ENCODE assay signal across 8 cellular contexts in genomic region chr22:37197451-37198289, GRCh38. TPM values are rescaled to one million over a fixed set of nuclear protein-coding genes. Genes with fewer than 3 reads are reported as not detected.
DNase-seq lines count a peak whose midpoint lies in the region; ATAC-seq, FAIRE-seq and TF ChIP-seq lines count a peak whose summit lies in the region.

No MANE protein-coding gene starts in this region.

- peaks cover 5% of the 10 kb centered on the region for H3K79me2 ChIP-seq in GM12878 (ENCODE audit: control insufficient read depth, insufficient read depth, low read length)

- no peak for TF ChIP-seq EP300 in GM12878 (IDR thresholded peaks at IDR 0.05; ENCODE audit: borderline replicate concordance in 1 of 2, control insufficient read depth in 1 of 2, low read depth in 2 of 2, low read length in 2 of 2)

- ATAC-seq in GM12878, result no peak

- peak overlapping the region; percentile 58 to 77 (median 64); a peak in 18 of 20 replicates for H3K4me3 ChIP-seq in BLaER1 treated with 17β-estradiol and CSF1 and Interleukin-3, amounts not matched to agents 10 nM and 100 nM
- peak overlapping the region; percentile 64 for H3K4me3 ChIP-seq in GM12878
- H3K4me3 ChIP-seq in testis, result no peak overlapping the region

- H4K20me1 ChIP-seq in BLaER1 treated with 17β-estradiol and CSF1 and Interleukin-3, amounts not matched to agents 10 nM and 100 nM, result no peaks in the 10 kb centered on the region
- no peaks in the 10 kb centered on the region for H4K20me1 ChIP-seq in GM12878 (ENCODE audit: control insufficient read depth, insufficient read depth)

- 81% methylated on average over 12 of the region's 12 CpGs for WGBS in GM12878 (ENCODE audit: insufficient coverage, insufficient replicate concordance, low lambda C conversion rate, missing lambda C conversion rate)
- WGBS in testis, 2 donors, result 34 to 50% methylated on average over 9 to 12 of the region's 12 CpGs

- peak overlapping the region; percentile 83 to 98 (median 93) for H3K4me2 ChIP-seq in BLaER1 treated with 17β-estradiol and CSF1 and Interleukin-3, amounts not matched to agents 10 nM and 100 nM
- peak overlapping the region; percentile 84 for H3K4me2 ChIP-seq in GM12878 (ENCODE audit: control insufficient read depth, insufficient read depth)

- DNase-seq in GM12878 (ENCODE audit: low read depth, low spot score) (no peak), kidney tubule cell (ENCODE audit: low spot score) (peak; percentile 96), testis (peak; percentile 53), NCI-H146 treated with DMSO at 0.1 percent for 48 hours (lab: John Stamatoyannopoulos, UW; ENCODE audit: unreplicated experiment) (no peak), NCI-H82 (lab: John Stamatoyannopoulos, UW) (no peak), NCI-H524 treated with DMSO at 0.1 percent for 48 hours (lab: John Stamatoyannopoulos, UW) (no peak)

- no peak for TF ChIP-seq RAD21 in GM12878 (IDR thresholded peaks at IDR 0.05; ENCODE audit: insufficient read depth, low read depth, low read length)

- TF ChIP-seq POLR2A in GM12878 (IDR thresholded peaks at IDR 0.05; ENCODE audit: low read depth, low read length) (no peak), testis (IDR thresholded peaks at IDR 0.05) (no peak)

- no peaks in the 10 kb centered on the region for H3K27me3 ChIP-seq in BLaER1 treated with 17β-estradiol and CSF1 and Interleukin-3, amounts not matched to agents 10 nM and 100 nM
- no peaks in the 10 kb centered on the region for H3K27me3 ChIP-seq in GM12878 (replicated peaks in 1 of 2; ENCODE audit: control insufficient read depth in 2 of 2, insufficient read depth in 2 of 2, low read length in 1 of 2)
- no peaks in the 10 kb centered on the region for H3K27me3 ChIP-seq in testis

- POLR2A ChIA-PET in GM12878 (lab: Charles Lee), result interaction anchor here (0.6 to 5.0 kb wide), 5 partner anchors 21 to 78 kb away, joined by 3 to 55 read pairs (median 5); partner anchors contain the start of genes IL2RB and RAC2

- RAD21 ChIA-PET in GM12878 (lab: Charles Lee; ENCODE audit: unreplicated experiment), result interaction anchor here (0.5 to 7.1 kb wide), 22 partner anchors 22 to 716 kb away, joined by 3 to 104 read pairs (median 6); partner anchors contain the start of genes IL2RB, MPST, RAC2 and TST

- no peaks in the 10 kb centered on the region for H3K36me3 ChIP-seq in BLaER1 treated with 17β-estradiol and CSF1 and Interleukin-3, amounts not matched to agents 10 nM and 100 nM
- H3K36me3 ChIP-seq in KOPT-K1 (ENCODE audit: insufficient read depth, low read length) (no peaks in the 10 kb centered on the region), GM12878 (ENCODE audit: control insufficient read depth in 2 of 2, insufficient read depth in 2 of 2, low read length in 1 of 2) (no peaks in the 10 kb centered on the region), testis (ENCODE audit: low read depth, missing control alignments) (no peaks in the 10 kb centered on the region)

- in situ Hi-C loops in GM12878 (cut with MboI), result no loop called here

- H3K9me3 ChIP-seq in BLaER1 treated with 17β-estradiol and CSF1 and Interleukin-3, amounts not matched to agents 10 nM and 100 nM (replicated peaks in 1 of 11), result peaks cover 4 to 11% (median 7%) of the 10 kb centered on the region in 11 experiments; a peak in 20 of 22 replicates
- H3K9me3 ChIP-seq in KOPT-K1 (ENCODE audit: insufficient read depth, low read length, poor library complexity, severe bottlenecking) (peaks cover 5% of the 10 kb centered on the region), GM12878 (replicated peaks; ENCODE audit: control insufficient read depth, insufficient read depth, low read length) (no peaks in the 10 kb centered on the region; the same call in 2 of the 3 replicates), testis (no peaks in the 10 kb centered on the region)

- CTCF ChIA-PET in GM12878 (lab: Yijun Ruan, JAX), result interaction anchor here (0.6 to 5.7 kb wide), 29 partner anchors 14 to 416 kb away, joined by 3 to 111 read pairs (median 6); partner anchors contain the start of genes CSF2RB, IL2RB and RAC2

- H3K9ac ChIP-seq in BLaER1 treated with 17β-estradiol and CSF1 and Interleukin-3, amounts not matched to agents 10 nM and 100 nM, result peak overlapping the region; percentile 31 to 91 (median 85); a peak in 21 of 22 replicates
- peak overlapping the region; percentile 75 for H3K9ac ChIP-seq in GM12878 (ENCODE audit: control insufficient read depth, insufficient read depth, low read length)

- H2AFZ ChIP-seq in GM12878 (ENCODE audit: control insufficient read depth, low read depth, low read length), result no peak overlapping the region

- TF ChIP-seq CTCF in GM12878 (IDR thresholded peaks at IDR 0.05 in 2 of 3, conservative IDR thresholded peaks at IDR 0.05 in 1 of 3; ENCODE audit: control insufficient read depth in 2 of 3, extremely low read depth in 1 of 3, insufficient read depth in 1 of 3, low read depth in 3 of 3, low read length in 3 of 3) (no peak), testis (IDR thresholded peaks at IDR 0.05) (no peak)

- intact Hi-C loops in GM12878 (cut with micrococcal nuclease; ENCODE audit: unreplicated experiment) (loop anchor here (1.0 to 10.0 kb wide), 4 partner anchors 34 to 413 kb away; partner anchors contain the start of gene IL2RB), testis (cut with DNase I; ENCODE audit: low total_unique reads) (no loop called here)

- BruUV-seq in GM12878 (replicated peaks; lab: Mats Ljungman, UMichigan), result TSS peak; percentile 47

- peaks cover 29 to 45% (median 35%) of the 10 kb centered on the region in 10 experiments for H3K4me1 ChIP-seq in BLaER1 treated with 17β-estradiol and CSF1 and Interleukin-3, amounts not matched to agents 10 nM and 100 nM
- H3K4me1 ChIP-seq in GM12878 (ENCODE audit: control insufficient read depth, insufficient read depth, low read length) (peaks cover 39% of the 10 kb centered on the region), testis (peaks cover 31% of the 10 kb centered on the region)

- H3K27ac ChIP-seq in BLaER1 treated with 17β-estradiol and CSF1 and Interleukin-3, amounts not matched to agents 10 nM and 100 nM, result peak overlapping the region in 10 of 11 experiments; percentile 32 to 94 (median 88); a peak in 18 of 22 replicates
- H3K27ac ChIP-seq in KOPT-K1 (ENCODE audit: low read depth, low read length, poor library complexity, severe bottlenecking) (peak overlapping the region; percentile 97), GM12878 (ENCODE audit: control insufficient read depth, insufficient read depth) (peak overlapping the region; percentile 68), testis (peak overlapping the region; percentile 77 to 94)

- FAIRE-seq in GM12878 (lab: Jason Lieb, UNC), result no peak

- SMC1A ChIA-PET in GM12878 (lab: Charles Lee; ENCODE audit: uncharacterized antibody, unreplicated experiment), result interaction anchor here (0.7 to 6.9 kb wide), 21 partner anchors 10 to 155 kb away, joined by 3 to 84 read pairs (median 5); partner anchors contain the start of genes C1QTNF6, IL2RB and RAC2

RNA-seq across cellular contexts. Expression of gene C1QTNF6, which starts 9.6 kb away (rescaled TPM):
- 23.7 and 26.2 TPM in 2 replicates for total RNA-seq in GM12878 (2013; cell fraction: nucleolus; rRNA removed)
- total RNA-seq in GM12878 (2014; rRNA removed), result 1.1 and 1.3 TPM in 2 replicates
- total RNA-seq in GM12878 (2014; rRNA removed; fragmentation: Illumina TruSeq; extraction: Trizol), result 1.6 and 1.7 TPM in 2 replicates
- total RNA-seq in GM12878 (2021), result 2.1 and 2.4 TPM in 2 replicates
- 2.3 TPM for polyA plus RNA-seq in GM12878 (2011; ENCODE audit: low read depth)
- polyA plus RNA-seq in GM12878 (2011; rRNA removed), result 3.9 and 4.1 TPM in 2 replicates
- polyA plus RNA-seq in GM12878 (2011; cell fraction: cytosol; rRNA removed), result 4.7 and 5.2 TPM in 2 replicates
- polyA plus RNA-seq in GM12878 (2011; cell fraction: nucleus; rRNA removed), result 23.6 and 35.1 TPM in 2 replicates
- polyA plus RNA-seq in GM12878 (2012), result 3.4 and 3.7 TPM in 2 replicates
- 1.1 and 1.5 TPM in 2 replicates for polyA plus RNA-seq in GM12878 (2014; fragmentation: Illumina TruSeq; extraction: Trizol)
- under 1 TPM; 0.16 to 0.18 TPM for polyA plus RNA-seq in GM12878 (2014; fragmentation: Nextera tagmentation; extraction: Ambion mirVana)
- polyA plus RNA-seq in GM12878 (2014; rRNA removed), result 2.5 and 2.7 TPM in 2 replicates
- polyA plus RNA-seq in GM12878 (2016; fragmentation: Nextera tagmentation; extraction: Ambion mirVana), result 1 to 10 TPM in 1 of 2 experiments, under 1 TPM in 1; 0.99 to 1.1 TPM
- polyA minus RNA-seq in GM12878 (2011; rRNA and poly(A)+ RNA removed), result 5.9 and 8.9 TPM in 2 replicates
- 2.8 and 4.1 TPM in 2 replicates for polyA minus RNA-seq in GM12878 (2011; cell fraction: cytosol; rRNA and poly(A)+ RNA removed)
- 14.0 and 16.0 TPM in 2 replicates for polyA minus RNA-seq in GM12878 (2011; cell fraction: nucleus; rRNA and poly(A)+ RNA removed)
- total RNA-seq in testis, result 10 to 100 TPM; 12.6 to 14.8 TPM
- polyA plus RNA-seq in testis (ENCODE audit: insufficient read depth, low read depth, low replicate concordance), result 15.0 TPM

RNA-seq across cellular contexts. Expression of gene SSTR3, which starts 14.6 kb away (rescaled TPM):
- 12.3 and 12.5 TPM in 2 replicates for total RNA-seq in GM12878 (2013; cell fraction: nucleolus; rRNA removed)
- total RNA-seq in GM12878 (2014; rRNA removed), result 3.6 and 4.5 TPM in 2 replicates
- 2.5 and 2.8 TPM in 2 replicates for total RNA-seq in GM12878 (2014; rRNA removed; fragmentation: Illumina TruSeq; extraction: Trizol)
- total RNA-seq in GM12878 (2021), result 4.5 TPM in 2 replicates
- 2.6 TPM for polyA plus RNA-seq in GM12878 (2011; ENCODE audit: low read depth)
- 3.6 and 4.3 TPM in 2 replicates for polyA plus RNA-seq in GM12878 (2011; rRNA removed)
- polyA plus RNA-seq in GM12878 (2011; cell fraction: cytosol; rRNA removed), result 4.7 and 5.3 TPM in 2 replicates
- polyA plus RNA-seq in GM12878 (2011; cell fraction: nucleus; rRNA removed), result 10.9 and 11.1 TPM in 2 replicates
- polyA plus RNA-seq in GM12878 (2012), result 5.5 and 6.9 TPM in 2 replicates
- 1.6 and 2.3 TPM in 2 replicates for polyA plus RNA-seq in GM12878 (2014; fragmentation: Illumina TruSeq; extraction: Trizol)
- under 1 TPM; 0.03 to 0.46 TPM for polyA plus RNA-seq in GM12878 (2014; fragmentation: Nextera tagmentation; extraction: Ambion mirVana)
- 4.0 and 4.3 TPM in 2 replicates for polyA plus RNA-seq in GM12878 (2014; rRNA removed)
- 1 to 10 TPM in 1 of 2 experiments, under 1 TPM in 1; 0.74 to 1.2 TPM for polyA plus RNA-seq in GM12878 (2016; fragmentation: Nextera tagmentation; extraction: Ambion mirVana)
- 6.1 and 11.3 TPM in 2 replicates for polyA minus RNA-seq in GM12878 (2011; rRNA and poly(A)+ RNA removed)
- polyA minus RNA-seq in GM12878 (2011; cell fraction: cytosol; rRNA and poly(A)+ RNA removed), result 2.7 and 3.5 TPM in 2 replicates
- polyA minus RNA-seq in GM12878 (2011; cell fraction: nucleus; rRNA and poly(A)+ RNA removed), result 3.1 and 4.2 TPM in 2 replicates
- total RNA-seq in testis, result 10 to 100 TPM; 40.1 to 54.4 TPM
- 26.8 TPM for polyA plus RNA-seq in testis (ENCODE audit: insufficient read depth, low read depth, low replicate concordance)

RNA-seq across cellular contexts. Expression of gene RAC2, which starts 46.4 kb away (rescaled TPM):
- total RNA-seq in GM12878 (2013; cell fraction: nucleolus; rRNA removed), result 143 and 150 TPM in 2 replicates
- total RNA-seq in GM12878 (2014; rRNA removed) (251 and 282 TPM in 2 replicates), GM12878 (2014; rRNA removed; fragmentation: Illumina TruSeq; extraction: Trizol) (135 and 149 TPM in 2 replicates), GM12878 (2021) (382 and 386 TPM in 2 replicates), testis (10 to 100 TPM in 1 of 2 donors, 1 to 10 TPM in 1; 1.2 to 10.7 TPM)
- 314 TPM for polyA plus RNA-seq in GM12878 (2011; ENCODE audit: low read depth)
- polyA plus RNA-seq in GM12878 (2011; rRNA removed) (84.4 and 296 TPM in 2 replicates), GM12878 (2014; fragmentation: Illumina TruSeq; extraction: Trizol) (166 and 339 TPM in 2 replicates), GM12878 (2014; fragmentation: Nextera tagmentation; extraction: Ambion mirVana) (100 to 1,000 TPM; 102 to 108 TPM), GM12878 (2014; rRNA removed) (313 and 369 TPM in 2 replicates), GM12878 (2016; fragmentation: Nextera tagmentation; extraction: Ambion mirVana) (100 to 1,000 TPM; 320 to 330 TPM), testis (ENCODE audit: insufficient read depth, low read depth, low replicate concordance) (15.5 TPM)
- polyA plus RNA-seq in GM12878 (2011; cell fraction: cytosol; rRNA removed), result 317 and 416 TPM in 2 replicates
- 561 and 566 TPM in 2 replicates for polyA plus RNA-seq in GM12878 (2011; cell fraction: nucleus; rRNA removed)
- polyA plus RNA-seq in GM12878 (2012), result 512 and 607 TPM in 2 replicates
- 200 and 233 TPM in 2 replicates for polyA minus RNA-seq in GM12878 (2011; rRNA and poly(A)+ RNA removed)
- polyA minus RNA-seq in GM12878 (2011; cell fraction: cytosol; rRNA and poly(A)+ RNA removed), result 155 and 158 TPM in 2 replicates
- polyA minus RNA-seq in GM12878 (2011; cell fraction: nucleus; rRNA and poly(A)+ RNA removed), result 185 and 303 TPM in 2 replicates

RNA-seq across cellular contexts. Expression of gene IL2RB, which starts 48.0 kb away (rescaled TPM):
- total RNA-seq in GM12878 (2013; cell fraction: nucleolus; rRNA removed), result 55.9 and 64.1 TPM in 2 replicates
- total RNA-seq in GM12878 (2014; rRNA removed) (12.4 and 14.8 TPM in 2 replicates), GM12878 (2014; rRNA removed; fragmentation: Illumina TruSeq; extraction: Trizol) (11.7 and 14.3 TPM in 2 replicates), GM12878 (2021) (86.8 and 91.9 TPM in 2 replicates), testis (1 to 10 TPM in 1 of 2 donors, under 1 TPM in 1; 0.74 to 1.5 TPM)
- 28.0 TPM for polyA plus RNA-seq in GM12878 (2011; ENCODE audit: low read depth)
- polyA plus RNA-seq in GM12878 (2011; rRNA removed) (27.7 and 91.9 TPM in 2 replicates), GM12878 (2014; fragmentation: Illumina TruSeq; extraction: Trizol) (24.3 and 56.0 TPM in 2 replicates), GM12878 (2014; fragmentation: Nextera tagmentation; extraction: Ambion mirVana) (10 to 100 TPM; 10.2 TPM), GM12878 (2014; rRNA removed) (46.1 and 56.0 TPM in 2 replicates), GM12878 (2016; fragmentation: Nextera tagmentation; extraction: Ambion mirVana) (100 to 1,000 TPM; 119 to 120 TPM), testis (ENCODE audit: insufficient read depth, low read depth, low replicate concordance) (2.9 TPM)
- polyA plus RNA-seq in GM12878 (2011; cell fraction: cytosol; rRNA removed), result 89.5 and 131 TPM in 2 replicates
- 145 TPM in 2 replicates for polyA plus RNA-seq in GM12878 (2011; cell fraction: nucleus; rRNA removed)
- polyA plus RNA-seq in GM12878 (2012), result 50.5 and 64.7 TPM in 2 replicates
- 34.5 and 58.6 TPM in 2 replicates for polyA minus RNA-seq in GM12878 (2011; rRNA and poly(A)+ RNA removed)
- polyA minus RNA-seq in GM12878 (2011; cell fraction: cytosol; rRNA and poly(A)+ RNA removed), result 47.5 and 49.2 TPM in 2 replicates
- 19.7 and 32.2 TPM in 2 replicates for polyA minus RNA-seq in GM12878 (2011; cell fraction: nucleus; rRNA and poly(A)+ RNA removed)

Comparison
In these comparisons a context has a peak if more than half of its experiments do, and no peak if none do; other contexts are left out.
1. H3K4me3 ChIP-seq: peak in BLaER1 treated with 17β-estradiol and CSF1 and Interleukin-3, amounts not matched to agents 10 nM and 100 nM (10 of 10) and GM12878 (single experiment); none in testis (0 of 2).
2. DNase-seq: peak in kidney tubule cell (single experiment) and testis (single experiment); none in GM12878 (single experiment), NCI-H146 treated with DMSO at 0.1 percent for 48 hours (single experiment), NCI-H82 (single experiment) and NCI-H524 treated with DMSO at 0.1 percent for 48 hours (single experiment).
3. RNA of gene RAC2, which starts 46.4 kb away (total RNA-seq): 135 to 386 TPM in GM12878; 1.2 to 10.7 TPM in testis; every median in the first group is over 10 times any median in the second.
4. Peak in every context shown above with its lines, with median percentiles within 50 percentile points of each other: H3K27ac ChIP-seq.